Comparison of ENCODE assay signal across 11 cellular contexts in genomic region chr22:36411589-36412258, GRCh38. TPM values are rescaled to one million over a fixed set of nuclear protein-coding genes. Genes with fewer than 3 reads are reported as not detected.
DNase-seq lines count a peak whose midpoint lies in the region; ATAC-seq, FAIRE-seq and TF ChIP-seq lines count a peak whose summit lies in the region.
"Had no signal": no experiment of that assay in that cellular context is flagged by ENCODE, and none has a peak within 500 bp of the region (broad histone marks: within the 10 kb centered on the region; RNA-seq: fewer than 3 reads in every experiment).

No MANE protein-coding gene starts in this region.

- no peak overlapping the region for H3K4me3 ChIP-seq in K562
- no peak overlapping the region for H3K4me3 ChIP-seq in Karpas-422 (ENCODE audit: low read length)

- POLR2A ChIA-PET in K562 (lab: Yijun Ruan, JAX) = no interaction called here

- H3K79me2 ChIP-seq in K562 (ENCODE audit: control insufficient read depth, insufficient read depth, low read length) (no peaks in the 10 kb centered on the region), Karpas-422 (ENCODE audit: low read length) (no peaks in the 10 kb centered on the region)

- TF ChIP-seq RAD21 in K562 (CRISPR knock-in tag; conservative IDR thresholded peaks at IDR 0.05 in 1 of 2, IDR thresholded peaks at IDR 0.05 in 1 of 2) = no peak

- TF ChIP-seq EP300 in K562 (IDR thresholded peaks at IDR 0.05; ENCODE audit: low read length) = no peak

- H3K4me1 ChIP-seq in K562 (replicated peaks in 1 of 2; ENCODE audit: control insufficient read depth in 2 of 2, insufficient read depth in 2 of 2, low read length in 2 of 2) (peaks cover 4 to 10% of the 10 kb centered on the region in 2 experiments; a peak in 3 of 5 replicates), Karpas-422 (ENCODE audit: low read length) (peaks cover 6% of the 10 kb centered on the region)

- H3K9ac ChIP-seq in K562 (ENCODE audit: insufficient read depth in 1 of 2, low read depth in 2 of 2, low read length in 2 of 2) (no peak overlapping the region), Karpas-422 (ENCODE audit: low read length) (no peak overlapping the region)

- H3K9me1 ChIP-seq in K562 (ENCODE audit: control insufficient read depth, insufficient read depth, low read length) = no peaks in the 10 kb centered on the region

- no peak overlapping the region for H3K27ac ChIP-seq in K562 (ENCODE audit: extremely low read depth, low read depth, low read length)
- H3K27ac ChIP-seq in Karpas-422 (ENCODE audit: low read length) = no peak overlapping the region

- intact Hi-C loops in K562 (cut with micrococcal nuclease) = no loop called here

- in situ Hi-C loops in K562 (cut with MboI) (no loop called here), G401 (cut with HindIII; ENCODE audit: low sequenced_read_pairs) (no loop called here)

- H4K20me1 ChIP-seq in K562 (replicated peaks; ENCODE audit: control insufficient read depth, insufficient read depth, low read length) (no peaks in the 10 kb centered on the region), Karpas-422 (ENCODE audit: insufficient read depth, low read depth, low read length) (no peaks in the 10 kb centered on the region)

- no peaks in the 10 kb centered on the region for H3K9me3 ChIP-seq in K562 (replicated peaks; ENCODE audit: control insufficient read depth, insufficient read depth, low read depth, low read length)
- H3K9me3 ChIP-seq in Karpas-422 (ENCODE audit: low read length) = no peaks in the 10 kb centered on the region

- H3K36me3 ChIP-seq in K562 (ENCODE audit: control insufficient read depth, insufficient read depth, low read length) = no peaks in the 10 kb centered on the region
- no peaks in the 10 kb centered on the region for H3K36me3 ChIP-seq in Karpas-422 (ENCODE audit: insufficient read depth, low read length)

- H2AFZ ChIP-seq in K562 (ENCODE audit: low read depth, low read length) (no peak overlapping the region), Karpas-422 (ENCODE audit: low read length) (no peak overlapping the region)

- no peaks in the 10 kb centered on the region for H3K9me2 ChIP-seq in Karpas-422 (replicated peaks; ENCODE audit: insufficient read depth, low read length)

- 56% methylated on average over 6 of the region's 6 CpGs for WGBS in K562 (ENCODE audit: insufficient coverage, low coverage, missing lambda C conversion rate)

- DNase-seq in NCI-H748 (lab: John Stamatoyannopoulos, UW; ENCODE audit: unreplicated experiment) (peak; percentile 4), NCI-H748 treated with DMSO at 0.1 percent for 48 hours (lab: John Stamatoyannopoulos, UW) (no peak), NCI-H774 (lab: John Stamatoyannopoulos, UW) (peak; percentile 10), K562 (ENCODE audit: extremely low read depth in 1 of 4, low spot score in 3 of 4) (no peak), Karpas-422 (no peak), G401 (ENCODE audit: low spot score) (no peak)
- DNase-seq in stimulated activated CD4-positive, alpha-beta T cell treated with anti-CD3 and anti-CD28 coated beads, Interleukin-2, amount 100 ng/mL, for 4 hours (ENCODE audit: low read depth) = peak; percentile 10
- DNase-seq: amniotic stem cell, KBM-7 had no signal

- TF ChIP-seq CTCF in K562 (IDR thresholded peaks at IDR 0.05 in 2 of 3, conservative IDR thresholded peaks at IDR 0.05 in 1 of 3; ENCODE audit: insufficient read depth in 2 of 3, low read depth in 1 of 3, low read length in 3 of 3) = no peak

- no TSS peak for BruUV-seq in K562 (replicated peaks; lab: Mats Ljungman, UMichigan)

- CTCF ChIA-PET in K562 (lab: Yijun Ruan, JAX; ENCODE audit: low intra/inter-chr PET ratio) = no interaction called here

- ATAC-seq in K562 (no peak), GM19467 (IDR thresholded peaks at IDR 0.05; ENCODE audit: unreplicated experiment) (no peak)

- no peak for FAIRE-seq in K562 (lab: Jason Lieb, UNC)
- FAIRE-seq: endothelial cell of umbilical vein had no signal

- H3K4me2 ChIP-seq in K562 (ENCODE audit: insufficient read depth, low read length) (no peak overlapping the region), Karpas-422 (ENCODE audit: low read depth, low read length, poor library complexity, severe bottlenecking) (no peak overlapping the region)

- TF ChIP-seq POLR2A in K562 (conservative IDR thresholded peaks at IDR 0.05) = no peak

- H3K27me3 ChIP-seq in K562 (ENCODE audit: control insufficient read depth in 2 of 2, insufficient read depth in 2 of 2, low read length in 2 of 2) (no peaks in the 10 kb centered on the region), Karpas-422 (ENCODE audit: low read length) (no peaks in the 10 kb centered on the region)

TF ChIP-seq in K562, 482 proteins besides CTCF, POLR2A, EP300 and RAD21 (continues in another document):
- TF ChIP-seq GTF3C2 (IDR thresholded peaks at IDR 0.05; ENCODE audit: borderline replicate concordance, extremely low read depth, insufficient read length) = no peak
- TF ChIP-seq BRF1 (IDR thresholded peaks at IDR 0.05; ENCODE audit: borderline replicate concordance, extremely low read depth, insufficient read length) = no peak
- TF ChIP-seq WHSC1 (IDR thresholded peaks at IDR 0.05; ENCODE audit: low read length) = no peak
- TF ChIP-seq ZBTB43 (CRISPR knock-in tag; IDR thresholded peaks at IDR 0.05) = no peak
- TF ChIP-seq NFIC (IDR thresholded peaks at IDR 0.05) = peak; percentile 93
- no peak for TF ChIP-seq NCOA6 (IDR thresholded peaks at IDR 0.05)
- TF ChIP-seq THRAP3 (IDR thresholded peaks at IDR 0.05; ENCODE audit: borderline replicate concordance) = no peak
- TF ChIP-seq HDAC3 (IDR thresholded peaks at IDR 0.05; ENCODE audit: borderline replicate concordance, partially characterized antibody) = no peak
- no peak for TF ChIP-seq KAT8 (IDR thresholded peaks at IDR 0.05; ENCODE audit: low read depth)
- TF ChIP-seq PKNOX1 (IDR thresholded peaks at IDR 0.05) = no peak
- TF ChIP-seq SMAD1 (IDR thresholded peaks at IDR 0.05; ENCODE audit: low read depth, low read length, partially characterized antibody) = no peak

RNA-seq across cellular contexts. Expression of gene MYH9, which starts 24.0 kb away (rescaled TPM):
- 136 and 261 TPM in 2 replicates for total RNA-seq in K562 (2011; cell fraction: chromatin; rRNA removed; ENCODE audit: low replicate concordance)
- 51.3 and 57.4 TPM in 2 replicates for total RNA-seq in K562 (2011; cell fraction: nucleolus; rRNA removed)
- 65.9 and 76.0 TPM in 2 replicates for total RNA-seq in K562 (2011; cell fraction: nucleoplasm; rRNA removed)
- 60.1 and 60.4 TPM in 2 replicates for total RNA-seq in K562 (2014; rRNA removed)
- total RNA-seq in K562 (2014; rRNA removed; fragmentation: Illumina TruSeq; extraction: Trizol) = 24.6 and 33.6 TPM in 2 replicates
- total RNA-seq in K562 (2015; rRNA removed; fragmentation: Illumina TruSeq; extraction: Trizol) = 24.1 and 30.5 TPM in 2 replicates
- 94.6 and 111 TPM in 2 replicates for total RNA-seq in K562 (2021)
- 24.1 and 34.2 TPM in 2 replicates for polyA plus RNA-seq in K562 (2011; rRNA removed)
- 10.2 and 12.5 TPM in 2 replicates for polyA plus RNA-seq in K562 (2011; cell fraction: cytosol; rRNA removed)
- 32.6 and 34.6 TPM in 2 replicates for polyA plus RNA-seq in K562 (2011; cell fraction: nucleus; rRNA removed)
- 54.3 and 92.2 TPM in 2 replicates for polyA plus RNA-seq in K562 (2012)
- polyA plus RNA-seq in K562 (2014; fragmentation: Illumina TruSeq; extraction: Trizol) = 31.3 and 44.5 TPM in 2 replicates
- 1 to 10 TPM in 1 of 2 experiments, under 1 TPM in 1; 0.71 to 1.3 TPM for polyA plus RNA-seq in K562 (2014; fragmentation: Nextera tagmentation; extraction: Ambion mirVana)
- polyA plus RNA-seq in K562 (2014; rRNA removed) = 34.2 and 37.4 TPM in 2 replicates
- polyA minus RNA-seq in K562 (2011; rRNA and poly(A)+ RNA removed) = 90.2 and 122 TPM in 2 replicates
- polyA minus RNA-seq in K562 (2011; cell fraction: cytosol; rRNA and poly(A)+ RNA removed) = 59.8 and 63.1 TPM in 2 replicates
- polyA minus RNA-seq in K562 (2011; cell fraction: nucleus; rRNA and poly(A)+ RNA removed) = 20.6 and 41.5 TPM in 2 replicates
- 57.5 and 95.1 TPM in 2 replicates for total RNA-seq in Karpas-422 (2014; rRNA removed; shearing (Covaris generic); ENCODE audit: low replicate concordance)
- total RNA-seq in G401 (2014; rRNA removed; shearing (Covaris generic)) = 153 and 185 TPM in 2 replicates

Comparison
In these comparisons a context has a peak if more than half of its experiments do, and no peak if none do; other contexts are left out.
1. DNase-seq: peak in NCI-H748 (single experiment), NCI-H774 (single experiment) and stimulated activated CD4-positive, alpha-beta T cell treated with anti-CD3 and anti-CD28 coated beads, Interleukin-2, amount 100 ng/mL, for 4 hours (single experiment); none in NCI-H748 treated with DMSO at 0.1 percent for 48 hours (single experiment), K562 (0 of 4), Karpas-422 (single experiment) and G401 (single experiment).